In genomic region chr3:170862618-170863374, GRCh38 we compare ENCODE assay signal across 15 cellular contexts.
DNase-seq lines count a peak whose midpoint lies in the region; TF ChIP-seq lines count a peak whose summit lies in the region.
"Had no signal": no experiment of that assay in that cellular context is flagged by ENCODE, and none has a peak within 500 bp of the region (broad histone marks: within the 10 kb centered on the region; RNA-seq: fewer than 3 reads in every experiment).

No MANE protein-coding gene starts in this region.

- no peaks in the 10 kb centered on the region for H3K9me3 Mint-ChIP-seq in nephron
- H3K9me3 Mint-ChIP-seq: CD4-positive, CD25-positive, alpha-beta regulatory T cell; natural killer cell had no signal

- H3K4me1 Mint-ChIP-seq in nephron = peaks cover 28% of the 10 kb centered on the region

- peaks cover 3% of the 10 kb centered on the region for H3K27me3 Mint-ChIP-seq in nephron (ENCODE audit: low read depth)
- H3K27me3 Mint-ChIP-seq: CD4-positive, CD25-positive, alpha-beta regulatory T cell had no signal

- H3K27ac ChIP-seq in coronary artery = no peak overlapping the region

- H3K4me3 ChIP-seq in cardiac fibroblast (replicated peaks in 1 of 2; ENCODE audit: low read depth in 2 of 2, low read length in 2 of 2) (no peak overlapping the region), coronary artery (no peak overlapping the region)

- TF ChIP-seq CTCF in cardiac fibroblast (IDR thresholded peaks at IDR 0.05; ENCODE audit: low read depth, low read length) (no peak), nephron (IDR thresholded peaks at IDR 0.05; ENCODE audit: unreplicated experiment in 3 of 3) (no peak), GM20000 (IDR thresholded peaks at IDR 0.05; ENCODE audit: extremely low read depth, missing control alignments) (no peak), coronary artery (IDR thresholded peaks at IDR 0.05) (no peak)

- H3K4me3 Mint-ChIP-seq in nephron = peak overlapping the region in 1 of 3 experiments; percentile 13
- H3K4me3 Mint-ChIP-seq: CD4-positive, CD25-positive, alpha-beta regulatory T cell; natural killer cell had no signal

- H3K27ac Mint-ChIP-seq in nephron = peak overlapping the region; percentile 24 to 84 (median 53)
- H3K27ac Mint-ChIP-seq: natural killer cell had no signal

- DNase-seq in ELR (ENCODE audit: low read depth) = peak; percentile 41
- peak; percentile 27 for DNase-seq in NAMALWA (ENCODE audit: low spot score)
- peak; percentile 27 to 39 for DNase-seq in cardiac fibroblast (ENCODE audit: low read depth in 2 of 2)
- no peak for DNase-seq in GM20000 (ENCODE audit: low spot score)
- DNase-seq in HK-2 (ENCODE audit: unreplicated experiment) = no peak
- DNase-seq in coronary artery (ENCODE audit: low spot score) = no peak
- DNase-seq: activated CD4-positive, alpha-beta T cell treated with anti-CD3 and anti-CD28 coated beads, Interleukin-2, amount 50 U/mL, for 1 hour; activated effector memory CD4-positive, alpha-beta T cell treated with Interleukin-2 at 50 U/mL for 16 hours; caudate nucleus; CD4-positive, CD25-positive, alpha-beta regulatory T cell; natural killer cell; NCI-H187; NCI-H510A treated with DMSO at 0.1 percent for 48 hours; T-helper 1 cell had no signal

- peaks cover 33% of the 10 kb centered on the region for H3K36me3 Mint-ChIP-seq in nephron (ENCODE audit: low read depth)

Comparison
In these comparisons a context has a peak if more than half of its experiments do, and no peak if none do; other contexts are left out.
1. DNase-seq: peak in ELR (single experiment), NAMALWA (single experiment) and cardiac fibroblast (2 of 2); none in GM20000 (single experiment), HK-2 (single experiment) and coronary artery (single experiment).